Comparison of ENCODE assay signal across 29 cellular contexts in genomic region chr6:17948725-17949124, GRCh38. TPM values are rescaled to one million over a fixed set of nuclear protein-coding genes. Genes with fewer than 3 reads are reported as not detected.
"Had no signal": no experiment of that assay in that cellular context is flagged by ENCODE, and none has a peak within 500 bp of the region (broad histone marks: within the 10 kb centered on the region; RNA-seq: fewer than 3 reads in every experiment).

No MANE protein-coding gene starts in this region.

- H3K4me3 ChIP-seq: ovary, psoas muscle, right lobe of liver, skin epidermis, smooth muscle cell, spleen, stomach, thoracic aorta, thyroid gland, tibial nerve, upper lobe of left lung, vagina had no signal

- H3K36me3 ChIP-seq: ovary, right lobe of liver, thoracic aorta, thyroid gland, upper lobe of left lung, vagina had no signal

- H3K4me2 ChIP-seq: smooth muscle cell had no signal

- H3K4me1 ChIP-seq: parathyroid adenoma, right lobe of liver, spleen had no signal

- FAIRE-seq: urothelium cell line had no signal

- DNase-seq: naive thymus-derived CD8-positive, alpha-beta T cell; nephron progenitor cell; nucleus accumbens; ovary; posterior cingulate gyrus; psoas muscle; right cardiac atrium; right lobe of liver; spleen; stimulated activated CD4-positive, alpha-beta T cell treated with anti-CD3 and anti-CD28 coated beads, Interleukin-12 subunit alpha, Interleukin-12 subunit beta, amount 100 ng/mL, for 4 hours; stimulated activated CD4-positive, alpha-beta T cell treated with anti-CD3 and anti-CD28 coated beads, Interleukin-1b, Interleukin-23, amount 100 ng/mL, for 48 hours; stimulated activated CD4-positive, alpha-beta T cell treated with anti-CD3 and anti-CD28 coated beads, Interleukin-4, amount 100 ng/mL, for 1 hour; stimulated activated CD4-positive, alpha-beta T cell treated with anti-CD3 and anti-CD28 coated beads, Interleukin-4, amount 100 ng/mL, for 4 hours; stimulated activated CD8-positive, alpha-beta memory T cell treated with anti-CD3 and anti-CD28 coated beads, Interleukin-4, amount 100 ng/mL, for 48 hours; stimulated activated naive CD4-positive, alpha-beta T cell; stomach; thyroid gland; trophoblast cell; upper lobe of left lung had no signal

- ATAC-seq: naive thymus-derived CD8-positive, alpha-beta T cell; natural killer cell treated with Interleukin-12 subunit alpha and Interleukin-12 subunit beta and Interleukin-15 and Interleukin-18, amount 100 ng/mL, for 72 hours; psoas muscle; right cardiac atrium; right lobe of liver; stimulated activated memory B cell treated with anti-CD40 and anti-IgM and Interleukin-4, amounts not matched to agents 10 μg/mL and 1 μg/mL and 100 μg/mL, for 72 hours had no signal

- H3K9ac ChIP-seq: parathyroid adenoma had no signal

- H3K9me3 ChIP-seq: neutrophil, ovary, psoas muscle, right lobe of liver, stomach, thoracic aorta, thyroid gland, tibial nerve, upper lobe of left lung, vagina had no signal

- H2AFZ ChIP-seq: parathyroid adenoma had no signal

- H3K27ac ChIP-seq: ovary, parathyroid adenoma, right lobe of liver, skin epidermis, spleen, stomach, thoracic aorta, thyroid gland, upper lobe of left lung, vagina had no signal

- H3K27me3 ChIP-seq: neutrophil, ovary, right lobe of liver, spleen, stomach, thyroid gland, tibial nerve, upper lobe of left lung, vagina had no signal

RNA-seq across cellular contexts. Expression of gene KIF13A, which starts 38.7 kb away (rescaled TPM):
- polyA plus RNA-seq: naive thymus-derived CD8-positive, alpha-beta T cell had no signal
